9 cellular contexts compared by ENCODE assay signal in the genomic region with DNA sequence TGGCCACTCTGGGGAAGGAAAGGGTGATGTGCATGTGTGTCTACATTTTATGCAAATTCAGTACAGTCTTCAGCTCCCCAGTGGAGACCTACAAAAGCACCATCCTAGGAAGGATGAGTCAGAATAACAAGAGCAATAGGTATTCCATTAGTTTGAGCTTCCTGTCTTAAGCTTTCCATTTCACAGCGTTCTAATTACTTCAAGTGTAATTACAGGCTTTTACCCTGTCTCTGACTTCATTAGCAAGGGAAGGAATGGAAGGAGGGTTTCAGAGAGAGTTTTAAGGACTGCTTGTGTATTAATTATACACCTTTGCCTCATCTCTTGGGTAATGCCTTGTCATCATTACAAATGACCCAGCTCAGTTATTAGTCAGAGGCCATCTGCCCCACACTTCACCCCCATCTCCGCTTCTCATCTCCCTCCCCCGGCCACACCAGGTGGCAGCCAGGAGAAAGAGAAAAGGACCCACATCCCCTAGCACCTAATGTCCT.
DNase-seq lines count a peak whose midpoint lies in the region; ATAC-seq and TF ChIP-seq lines count a peak whose summit lies in the region.
"Had no signal": no experiment of that assay in that cellular context is flagged by ENCODE, and none has a peak within 500 bp of the region (broad histone marks: within the 10 kb centered on the region; RNA-seq: fewer than 3 reads in every experiment).

No MANE protein-coding gene starts in this region.

- no peaks in the 10 kb centered on the region for H3K36me3 ChIP-seq in HEK293 (ENCODE audit: control insufficient read depth in 2 of 2, insufficient read depth in 1 of 2, low read length in 2 of 2)

- POLR2A ChIA-PET in HEK293 (lab: Yijun Ruan, JAX): no interaction called here

- peak; percentile 86 for ATAC-seq in GM18870 (IDR thresholded peaks at IDR 0.05; ENCODE audit: unreplicated experiment)
- peak; percentile 83 for ATAC-seq in HG03565 (IDR thresholded peaks at IDR 0.05; ENCODE audit: unreplicated experiment)

- peak; percentile 44 for DNase-seq in epithelial cell of proximal tubule (ENCODE audit: low read depth)
- DNase-seq in activated CD8-positive, alpha-beta memory T cell treated with anti-CD3 and anti-CD28 coated beads, Interleukin-2, amount 50 U/mL, for 48 hours: no peak
- DNase-seq in SKM-1 (lab: John Stamatoyannopoulos, UW; ENCODE audit: unreplicated experiment): no peak
- no peak for DNase-seq in GM13977 (ENCODE audit: low spot score)
- DNase-seq in activated naive CD4-positive, alpha-beta T cell treated with Interleukin-2 at 50 U/mL for 16 hours: no peak
- DNase-seq: GF-D8 had no signal

- H3K4me1 ChIP-seq in HEK293 (ENCODE audit: control insufficient read depth, insufficient read depth, low read length): no peaks in the 10 kb centered on the region

- no peaks in the 10 kb centered on the region for H3K9me3 ChIP-seq in HEK293 (ENCODE audit: control insufficient read depth, insufficient read depth, low read depth, low read length)

- CTCF ChIA-PET in HEK293 (lab: Yijun Ruan, JAX): interaction anchor here (0.6 to 0.7 kb wide), 2 partner anchors 14 to 23 kb away, joined by 3 to 4 read pairs; no protein-coding TSS in a partner anchor

- no peak for TF ChIP-seq CTCF in HEK293 (tag by site-specific recombination; IDR thresholded peaks at IDR 0.05)
- TF ChIP-seq CTCF in epithelial cell of proximal tubule (conservative IDR thresholded peaks at IDR 0.05; ENCODE audit: low read depth, low read length): no peak
- no peak for TF ChIP-seq CTCF in GM13977 (IDR thresholded peaks at IDR 0.05; ENCODE audit: extremely low read depth, insufficient read depth, missing control alignments)

- H3K4me3 ChIP-seq in HEK293 (ENCODE audit: low read depth, low read length) (no peak overlapping the region), epithelial cell of proximal tubule (ENCODE audit: low read depth, low read length) (no peak overlapping the region)

- in situ Hi-C loops in GM13977 (cut with MboI; ENCODE audit: low pct_unique_long_range_greater_than_20kb, low sequenced_read_pairs, unreplicated experiment): no loop called here

- no peak overlapping the region for H3K27ac ChIP-seq in HEK293 (ENCODE audit: extremely low read depth, low read depth, low read length)

TF ChIP-seq in HEK293, 187 proteins besides CTCF, POLR2A, EP300 and RAD21:
- TF ChIP-seq SP7 (tag by site-specific recombination; IDR thresholded peaks at IDR 0.05) (peak; percentile 96), ZNF549 (tag by site-specific recombination; IDR thresholded peaks at IDR 0.05) (no peak)
